ENCODE assay signal across 26 cellular contexts in the genomic region with DNA sequence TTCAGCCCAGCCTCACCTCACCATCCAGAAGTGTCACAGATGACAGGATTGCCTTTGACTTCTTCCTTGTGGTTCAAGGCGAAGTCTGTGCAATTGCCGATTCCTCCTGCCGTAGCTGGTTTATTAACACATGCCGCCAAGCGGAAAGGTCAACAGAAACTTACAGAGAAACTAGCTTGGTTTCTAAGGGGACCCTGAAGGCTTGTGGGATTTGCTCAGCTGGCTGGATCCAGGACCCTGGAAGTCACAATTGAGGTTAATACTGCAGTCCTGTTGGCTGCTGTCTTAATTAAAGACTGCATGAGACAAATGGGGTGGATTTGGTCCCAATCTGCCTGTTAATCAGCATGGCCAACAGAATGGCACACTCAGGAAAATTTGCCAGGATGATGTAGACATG.
DNase-seq lines count a peak whose midpoint lies in the region; ATAC-seq, FAIRE-seq and TF ChIP-seq lines count a peak whose summit lies in the region.
"Had no signal": no experiment of that assay in that cellular context is flagged by ENCODE, and none has a peak within 500 bp of the region (broad histone marks: within the 10 kb centered on the region; RNA-seq: fewer than 3 reads in every experiment).

No MANE protein-coding gene starts in this region.

- peaks cover 24% of the 10 kb centered on the region for H3K4me1 Mint-ChIP-seq in progenitor cell of endocrine pancreas (ENCODE audit: low read depth)
- H3K4me1 Mint-ChIP-seq in activated naive CD8-positive, alpha-beta T cell treated with anti-CD3 and anti-CD28 coated beads for 36 hours, result no peaks in the 10 kb centered on the region
- H3K4me1 Mint-ChIP-seq: CD4-positive, CD25-positive, alpha-beta regulatory T cell had no signal

- H3K27me3 ChIP-seq in heart right ventricle (peaks cover 0 to 21% (median 0%) of the 10 kb centered on the region in 7 donors), upper lobe of right lung (no peaks in the 10 kb centered on the region)
- H3K27me3 ChIP-seq: BLaER1, MG63 had no signal

- no peak overlapping the region for H3K9ac ChIP-seq in kidney (ENCODE audit: low read length in 2 of 2)
- H3K9ac ChIP-seq: BLaER1 had no signal

- DNase-seq in cardiac septum (ENCODE audit: low spot score) (peak; percentile 20), heart right ventricle (no peak), kidney (peak; percentile 56), progenitor cell of endocrine pancreas (ENCODE audit: low spot score, unreplicated experiment) (no peak), upper lobe of right lung (peak; percentile 27), middle frontal gyrus (ENCODE audit: extremely low spot score, low spot score) (no peak), nucleus accumbens (lab: John Stamatoyannopoulos, UW) (no peak)
- DNase-seq in activated naive CD8-positive, alpha-beta T cell treated with anti-CD3 and anti-CD28 coated beads for 36 hours, result no peak
- DNase-seq: CD4-positive, CD25-positive, alpha-beta regulatory T cell; GOT3; HCEC 1CT; IMR-90; KG1; MG63; NCI-H1105 treated with DMSO at 0.1 percent for 48 hours; NCI-H146; NCI-H2029; NCI-H446 treated with DMSO at 0.1 percent for 48 hours; NCI-H526; SHP77 treated with DMSO at 0.1 percent for 48 hours had no signal

- H3K27ac Mint-ChIP-seq in progenitor cell of endocrine pancreas, result peak overlapping the region; percentile 72
- H3K27ac Mint-ChIP-seq in activated naive CD8-positive, alpha-beta T cell treated with anti-CD3 and anti-CD28 coated beads for 36 hours, result no peak overlapping the region

- H3K27me3 Mint-ChIP-seq in progenitor cell of endocrine pancreas, result no peaks in the 10 kb centered on the region
- H3K27me3 Mint-ChIP-seq in activated naive CD8-positive, alpha-beta T cell treated with anti-CD3 and anti-CD28 coated beads for 36 hours, result no peaks in the 10 kb centered on the region
- H3K27me3 Mint-ChIP-seq: CD4-positive, CD25-positive, alpha-beta regulatory T cell had no signal

- 94 to 98% methylated on average over 5 of the region's 5 CpGs for WGBS in heart right ventricle, 2 donors

- no peaks in the 10 kb centered on the region for H3K9me3 Mint-ChIP-seq in progenitor cell of endocrine pancreas (ENCODE audit: low read depth)
- no peaks in the 10 kb centered on the region for H3K9me3 Mint-ChIP-seq in activated naive CD8-positive, alpha-beta T cell treated with anti-CD3 and anti-CD28 coated beads for 36 hours
- H3K9me3 Mint-ChIP-seq: CD4-positive, CD25-positive, alpha-beta regulatory T cell had no signal

- peaks cover 19% of the 10 kb centered on the region for H3K36me3 Mint-ChIP-seq in progenitor cell of endocrine pancreas (ENCODE audit: insufficient read depth)
- H3K36me3 Mint-ChIP-seq in activated naive CD8-positive, alpha-beta T cell treated with anti-CD3 and anti-CD28 coated beads for 36 hours, result no peaks in the 10 kb centered on the region
- H3K36me3 Mint-ChIP-seq: CD4-positive, CD25-positive, alpha-beta regulatory T cell had no signal

- H3K27ac ChIP-seq in heart right ventricle (no peak overlapping the region), kidney (ENCODE audit: low read depth in 2 of 2, low read length in 2 of 2) (no peak overlapping the region), upper lobe of right lung (no peak overlapping the region)
- H3K27ac ChIP-seq: BLaER1, RWPE1 had no signal

- H3K9me3 ChIP-seq in heart right ventricle (no peaks in the 10 kb centered on the region), kidney (ENCODE audit: control insufficient read depth in 1 of 2, low read length in 2 of 2) (no peaks in the 10 kb centered on the region), upper lobe of right lung (no peaks in the 10 kb centered on the region)
- H3K9me3 ChIP-seq: BLaER1, MG63 had no signal

- H3K4me1 ChIP-seq in heart right ventricle, result no peaks in the 10 kb centered on the region
- peaks cover 7 to 9% of the 10 kb centered on the region in 2 donors for H3K4me1 ChIP-seq in kidney (ENCODE audit: control insufficient read depth in 1 of 2, insufficient read depth in 1 of 2, low read depth in 1 of 2, low read length in 2 of 2)
- H3K4me1 ChIP-seq in upper lobe of right lung, result no peaks in the 10 kb centered on the region
- H3K4me1 ChIP-seq: BLaER1 had no signal

- ATAC-seq in heart right ventricle, result no peak
- no peak for ATAC-seq in upper lobe of right lung
- ATAC-seq: Panc1 had no signal

- H3K36me3 ChIP-seq in heart right ventricle (no peaks in the 10 kb centered on the region), kidney (ENCODE audit: control insufficient read depth in 1 of 2, insufficient read depth in 2 of 2, low read length in 2 of 2) (no peaks in the 10 kb centered on the region), upper lobe of right lung (no peaks in the 10 kb centered on the region)
- H3K36me3 ChIP-seq: BLaER1, MG63 had no signal

- intact Hi-C loops in cardiac septum (cut with DNase I), result no loop called here
- intact Hi-C loops in heart right ventricle (cut with DNase I), result no loop called here
- intact Hi-C loops in kidney (cut with DNase I), result no loop called here
- intact Hi-C loops in upper lobe of right lung (cut with DNase I), result no loop called here

- FAIRE-seq in kidney (lab: Jason Lieb, UNC), result no peak
- FAIRE-seq: A204.1, D721Med, G401.6 had no signal

- TF ChIP-seq CTCF in heart right ventricle (IDR thresholded peaks at IDR 0.05) (no peak), kidney (IDR thresholded peaks at IDR 0.05; ENCODE audit: borderline replicate concordance, extremely low read depth, insufficient read depth) (no peak), progenitor cell of endocrine pancreas (IDR thresholded peaks at IDR 0.05; ENCODE audit: unreplicated experiment) (no peak), upper lobe of right lung (IDR thresholded peaks at IDR 0.05) (no peak)

- H3K4me3 ChIP-seq in heart right ventricle (no peak overlapping the region), kidney (ENCODE audit: low read length in 2 of 2) (no peak overlapping the region), upper lobe of right lung (no peak overlapping the region)
- H3K4me3 ChIP-seq: BLaER1, MG63 had no signal

- H3K4me3 Mint-ChIP-seq in progenitor cell of endocrine pancreas (ENCODE audit: low read depth), result no peak overlapping the region
- H3K4me3 Mint-ChIP-seq in activated naive CD8-positive, alpha-beta T cell treated with anti-CD3 and anti-CD28 coated beads for 36 hours, result no peak overlapping the region
- H3K4me3 Mint-ChIP-seq: CD4-positive, CD25-positive, alpha-beta regulatory T cell had no signal

Comparison
In these comparisons a context has a peak if more than half of its experiments do, and no peak if none do; other contexts are left out.
1. DNase-seq: peak in cardiac septum (single experiment), kidney (single experiment) and upper lobe of right lung (single experiment); none in heart right ventricle (0 of 2), progenitor cell of endocrine pancreas (single experiment), middle frontal gyrus (single experiment), nucleus accumbens (0 of 56) and activated naive CD8-positive, alpha-beta T cell treated with anti-CD3 and anti-CD28 coated beads for 36 hours (single experiment).